In the genomic region with DNA sequence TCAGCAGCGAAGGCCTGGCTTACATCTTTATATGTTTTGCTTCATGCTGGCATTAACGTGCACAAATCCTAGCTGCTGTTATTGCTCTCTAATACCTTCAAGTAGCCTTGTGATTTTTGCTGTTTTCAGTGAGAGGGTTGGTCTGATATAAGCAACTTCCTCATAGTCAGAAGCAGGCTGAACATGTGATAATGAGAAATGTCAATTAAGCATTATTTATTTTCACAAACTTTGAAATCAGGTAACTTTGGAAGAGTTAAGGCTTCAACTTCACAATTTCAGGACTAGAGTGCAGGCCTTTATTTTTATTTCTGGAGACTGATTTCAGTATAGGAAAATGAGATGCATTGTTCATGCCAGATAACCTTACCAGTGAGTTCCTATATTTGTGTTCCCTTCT, we compare ENCODE assay signal across 24 cellular contexts.
"Had no signal": no experiment of that assay in that cellular context is flagged by ENCODE, and none has a peak within 500 bp of the region (broad histone marks: within the 10 kb centered on the region; RNA-seq: fewer than 3 reads in every experiment).

No MANE protein-coding gene starts in this region.

- H3K9me3 Mint-ChIP-seq: memory B cell; naive B cell; nephron; neural progenitor cell; stimulated activated effector memory CD8-positive, alpha-beta T cell treated with anti-CD3 and anti-CD28 coated beads, Interleukin-12 subunit alpha, Interleukin-12 subunit beta, amount 100 ng/mL, for 72 hours had no signal

- H3K9ac ChIP-seq: neural progenitor cell, parathyroid adenoma had no signal

- H3K27ac Mint-ChIP-seq: memory B cell; naive B cell; nephron; neural progenitor cell; progenitor cell of endocrine pancreas; stimulated activated effector memory CD8-positive, alpha-beta T cell treated with anti-CD3 and anti-CD28 coated beads, Interleukin-12 subunit alpha, Interleukin-12 subunit beta, amount 100 ng/mL, for 72 hours had no signal

- H3K79me2 ChIP-seq: parathyroid adenoma had no signal

- H3K4me3 Mint-ChIP-seq: memory B cell; naive B cell; nephron; neural progenitor cell; stimulated activated effector memory CD8-positive, alpha-beta T cell treated with anti-CD3 and anti-CD28 coated beads, Interleukin-12 subunit alpha, Interleukin-12 subunit beta, amount 100 ng/mL, for 72 hours had no signal

- H3K4me1 ChIP-seq: colonic mucosa, esophagus squamous epithelium, neural progenitor cell, parathyroid adenoma, transverse colon, upper lobe of right lung, uterus had no signal

- H3K27ac ChIP-seq: colonic mucosa, esophagus squamous epithelium, neural progenitor cell, parathyroid adenoma, right atrium auricular region, transverse colon, upper lobe of right lung, uterus had no signal

- H3K4me3 ChIP-seq: colonic mucosa, esophagus squamous epithelium, lung, neural progenitor cell, right atrium auricular region, sigmoid colon, transverse colon, upper lobe of right lung, uterus had no signal

- H3K4me1 Mint-ChIP-seq: memory B cell; naive B cell; neural progenitor cell; stimulated activated effector memory CD8-positive, alpha-beta T cell treated with anti-CD3 and anti-CD28 coated beads, Interleukin-12 subunit alpha, Interleukin-12 subunit beta, amount 100 ng/mL, for 72 hours had no signal

- ATAC-seq: stimulated activated effector memory CD8-positive, alpha-beta T cell treated with anti-CD3 and anti-CD28 coated beads, Interleukin-12 subunit alpha, Interleukin-12 subunit beta, amount 100 ng/mL, for 72 hours; stimulated activated naive CD8-positive, alpha-beta T cell treated with anti-CD3 and anti-CD28 coated beads, Interleukin-15, Interleukin-2, amounts not matched to agents 100 U/mL and 50 U/mL, for 24 hours; upper lobe of right lung had no signal

- H3K4me2 ChIP-seq: neural progenitor cell had no signal

- H3K36me3 ChIP-seq: colonic mucosa, esophagus squamous epithelium, neural progenitor cell, right atrium auricular region, sigmoid colon, transverse colon, upper lobe of right lung, uterus had no signal

- FAIRE-seq: endothelial cell of umbilical vein, keratinocyte had no signal

- H3K9me3 ChIP-seq: colonic mucosa, esophagus squamous epithelium, right atrium auricular region, sigmoid colon, transverse colon, upper lobe of right lung, uterus had no signal

- H3K27me3 Mint-ChIP-seq: progenitor cell of endocrine pancreas had no signal

- H2AFZ ChIP-seq: neural progenitor cell, parathyroid adenoma had no signal

- H3K36me3 Mint-ChIP-seq: memory B cell; naive B cell; neural progenitor cell; stimulated activated effector memory CD8-positive, alpha-beta T cell treated with anti-CD3 and anti-CD28 coated beads, Interleukin-12 subunit alpha, Interleukin-12 subunit beta, amount 100 ng/mL, for 72 hours had no signal

- H3K27me3 ChIP-seq: colonic mucosa, esophagus squamous epithelium, neural progenitor cell, right atrium auricular region, sigmoid colon, transverse colon, upper lobe of right lung, uterus had no signal

- DNase-seq: colonic mucosa; dermis blood vessel endothelial cell; effector memory CD4-positive, alpha-beta T cell; esophagus squamous epithelium; foreskin melanocyte; naive B cell; sigmoid colon; stimulated activated CD4-positive, alpha-beta T cell treated with anti-CD3 and anti-CD28 coated beads, Interleukin-2, amount 100 ng/mL, for 24 hours; stimulated activated CD4-positive, alpha-beta T cell treated with anti-CD3 and anti-CD28 coated beads, Interleukin-4, amount 100 ng/mL, for 24 hours; stimulated activated naive CD8-positive, alpha-beta T cell treated with anti-CD3 and anti-CD28 coated beads, Interleukin-15, Interleukin-2, amounts not matched to agents 100 U/mL and 50 U/mL, for 24 hours; substantia nigra; transverse colon; upper lobe of right lung; uterus had no signal
